8 cellular contexts compared by ENCODE assay signal in genomic region chr3:46909535-46910161, GRCh38. TPM values are rescaled to one million over a fixed set of nuclear protein-coding genes. Genes with fewer than 3 reads are reported as not detected.
DNase-seq lines count a peak whose midpoint lies in the region; ATAC-seq and TF ChIP-seq lines count a peak whose summit lies in the region.

No MANE protein-coding gene starts in this region.

- H3F3A ChIP-seq in SU-DHL-6 (ENCODE audit: insufficient read depth) = peaks cover 19% of the 10 kb centered on the region

- ATAC-seq in GM18867 (IDR thresholded peaks at IDR 0.05; ENCODE audit: unreplicated experiment) (peak; percentile 63), psoas muscle (peak; percentile 87 to 93 (median 90)), upper lobe of right lung (peak; percentile 87)
- ATAC-seq in activated naive CD4-positive, alpha-beta T cell treated with anti-CD3 and anti-CD28 coated beads, Interleukin-2, amount 50 U/mL, for 72 hours = peak; percentile 72 to 89

- no peak overlapping the region for H3K27ac ChIP-seq in SU-DHL-6 (ENCODE audit: low read depth, low read length)
- H3K27ac ChIP-seq in psoas muscle = no peak overlapping the region
- H3K27ac ChIP-seq in upper lobe of right lung = no peak overlapping the region

- H3K4me3 ChIP-seq in SU-DHL-6 (ENCODE audit: insufficient read depth, low read length, poor library complexity, severe bottlenecking) (no peak overlapping the region), psoas muscle (no peak overlapping the region), upper lobe of right lung (no peak overlapping the region)

- WGBS in psoas muscle, 3 donors = 12 to 14% (median 14%) methylated on average over 18 of the region's 18 CpGs

- H3K27ac Mint-ChIP-seq in activated naive CD4-positive, alpha-beta T cell treated with anti-CD3 and anti-CD28 coated beads, Interleukin-2, amount 50 U/mL, for 72 hours = no peak overlapping the region

- peaks cover 22% of the 10 kb centered on the region for H3K4me1 ChIP-seq in psoas muscle
- H3K4me1 ChIP-seq in upper lobe of right lung = peaks cover 13% of the 10 kb centered on the region

- peak; percentile 69 for DNase-seq in A172 (ENCODE audit: low spot score)
- DNase-seq in MV-4-11 (lab: John Stamatoyannopoulos, UW) = peak; percentile 83
- DNase-seq in activated naive CD4-positive, alpha-beta T cell treated with anti-CD3 and anti-CD28 coated beads, Interleukin-2, amount 50 U/mL, for 72 hours (ENCODE audit: low spot score in 2 of 2) = peak; percentile 72 to 82
- DNase-seq in cardiac septum (ENCODE audit: low spot score) = peak; percentile 89
- peak; percentile 89 to 93 for DNase-seq in psoas muscle
- peak; percentile 89 for DNase-seq in upper lobe of right lung

- intact Hi-C loops in cardiac septum (cut with DNase I) (loop anchor here (1.0 kb wide), 2 partner anchors 42 to 204 kb away; no protein-coding TSS in a partner anchor), psoas muscle (cut with DNase I) (loop anchor here (1.0 to 5.0 kb wide), 4 partner anchors 43 to 207 kb away; partner anchors contain the start of gene TMIE (in 1 of the 2)), upper lobe of right lung (cut with DNase I) (no loop called here)

- no peaks in the 10 kb centered on the region for H4K20me1 ChIP-seq in SU-DHL-6 (ENCODE audit: low read depth, low read length)

- no peaks in the 10 kb centered on the region for H3K36me3 ChIP-seq in SU-DHL-6 (ENCODE audit: low read length)
- H3K36me3 ChIP-seq in psoas muscle (ENCODE audit: insufficient read depth in 1 of 2, low read depth in 1 of 2) = no peaks in the 10 kb centered on the region
- no peaks in the 10 kb centered on the region for H3K36me3 ChIP-seq in upper lobe of right lung

- TF ChIP-seq CTCF in SU-DHL-6 (IDR thresholded peaks at IDR 0.05; ENCODE audit: insufficient read depth, low read length, poor library complexity, severe bottlenecking) (peak; percentile 73), psoas muscle (IDR thresholded peaks at IDR 0.05) (peak; percentile 88), upper lobe of right lung (IDR thresholded peaks at IDR 0.05) (peak; percentile 86)

- H3K9ac ChIP-seq in SU-DHL-6 (ENCODE audit: low read length) = no peak overlapping the region

- no peaks in the 10 kb centered on the region for H3K9me2 ChIP-seq in SU-DHL-6 (replicated peaks; ENCODE audit: insufficient read depth, low read length)

- H3K9me3 Mint-ChIP-seq in activated naive CD4-positive, alpha-beta T cell treated with anti-CD3 and anti-CD28 coated beads, Interleukin-2, amount 50 U/mL, for 72 hours = no peaks in the 10 kb centered on the region

- H3K4me2 ChIP-seq in SU-DHL-6 (ENCODE audit: low read depth, low read length, poor library complexity, severe bottlenecking) = no peak overlapping the region

- H3K36me3 Mint-ChIP-seq in activated naive CD4-positive, alpha-beta T cell treated with anti-CD3 and anti-CD28 coated beads, Interleukin-2, amount 50 U/mL, for 72 hours = no peaks in the 10 kb centered on the region

- no peaks in the 10 kb centered on the region for H3K27me3 ChIP-seq in SU-DHL-6 (ENCODE audit: low read length)
- H3K27me3 ChIP-seq in psoas muscle (ENCODE audit: insufficient read depth in 3 of 3, low read length in 2 of 3) = no peaks in the 10 kb centered on the region
- H3K27me3 ChIP-seq in upper lobe of right lung = no peaks in the 10 kb centered on the region

- H3K9me3 ChIP-seq in SU-DHL-6 (ENCODE audit: insufficient read depth, low read length) (no peaks in the 10 kb centered on the region), psoas muscle (no peaks in the 10 kb centered on the region), upper lobe of right lung (no peaks in the 10 kb centered on the region)

- H2AFZ ChIP-seq in SU-DHL-6 (ENCODE audit: low read depth, low read length, severe bottlenecking) = no peak overlapping the region

- H3K79me2 ChIP-seq in SU-DHL-6 (ENCODE audit: insufficient read depth, low read length) = no peaks in the 10 kb centered on the region

RNA-seq across cellular contexts. Expression of gene PTH1R, which starts 32.1 kb away (rescaled TPM):
- 2.8 and 4.9 TPM in 2 replicates for total RNA-seq in A172 (2014; rRNA removed; shearing (Covaris generic))
- not detected for total RNA-seq in activated naive CD4-positive, alpha-beta T cell treated with anti-CD3 and anti-CD28 coated beads, Interleukin-2, amount 50 U/mL, for 72 hours
- total RNA-seq in cardiac septum = 5.4 TPM
- 1 to 10 TPM; 1.1 to 5.9 (median 4.1) TPM for total RNA-seq in psoas muscle
- polyA plus RNA-seq in psoas muscle = 1 to 10 TPM; 4.0 to 5.2 (median 4.2) TPM
- 14.9 TPM for total RNA-seq in upper lobe of right lung

RNA-seq across cellular contexts. Expression of gene MYL3, which starts 46.4 kb away (rescaled TPM):
- total RNA-seq in A172 (2014; rRNA removed; shearing (Covaris generic)) = 0.57 and 1.3 TPM in 2 replicates
- not detected for total RNA-seq in activated naive CD4-positive, alpha-beta T cell treated with anti-CD3 and anti-CD28 coated beads, Interleukin-2, amount 50 U/mL, for 72 hours
- total RNA-seq in cardiac septum = 3,804 TPM
- 1,000 to 10,000 TPM in 2 of 4 donors, 100 to 1,000 TPM in 2; 395 to 2,071 (median 1,091) TPM for total RNA-seq in psoas muscle
- 1,000 to 10,000 TPM in 2 of 3 donors, 100 to 1,000 TPM in 1; 555 to 3,091 (median 2,834) TPM for polyA plus RNA-seq in psoas muscle
- total RNA-seq in upper lobe of right lung = 3.8 TPM

Comparison
In these comparisons a context has a peak if more than half of its experiments do, and no peak if none do; other contexts are left out.
1. RNA of gene MYL3, which starts 46.4 kb away (total RNA-seq): 3,804 TPM in cardiac septum (single experiment) and 395 to 2,071 TPM in psoas muscle; 3.8 TPM in upper lobe of right lung (single experiment), 0.57 to 1.3 TPM in A172 and not detected in activated naive CD4-positive, alpha-beta T cell treated with anti-CD3 and anti-CD28 coated beads, Interleukin-2, amount 50 U/mL, for 72 hours; every median in the first group is over 10 times any median in the second.
2. Peak in every context shown above with its lines, with median percentiles within 50 percentile points of each other: DNase-seq, ATAC-seq and CTCF ChIP-seq.